1 cellular context compared by ENCODE assay signal in the genomic region with DNA sequence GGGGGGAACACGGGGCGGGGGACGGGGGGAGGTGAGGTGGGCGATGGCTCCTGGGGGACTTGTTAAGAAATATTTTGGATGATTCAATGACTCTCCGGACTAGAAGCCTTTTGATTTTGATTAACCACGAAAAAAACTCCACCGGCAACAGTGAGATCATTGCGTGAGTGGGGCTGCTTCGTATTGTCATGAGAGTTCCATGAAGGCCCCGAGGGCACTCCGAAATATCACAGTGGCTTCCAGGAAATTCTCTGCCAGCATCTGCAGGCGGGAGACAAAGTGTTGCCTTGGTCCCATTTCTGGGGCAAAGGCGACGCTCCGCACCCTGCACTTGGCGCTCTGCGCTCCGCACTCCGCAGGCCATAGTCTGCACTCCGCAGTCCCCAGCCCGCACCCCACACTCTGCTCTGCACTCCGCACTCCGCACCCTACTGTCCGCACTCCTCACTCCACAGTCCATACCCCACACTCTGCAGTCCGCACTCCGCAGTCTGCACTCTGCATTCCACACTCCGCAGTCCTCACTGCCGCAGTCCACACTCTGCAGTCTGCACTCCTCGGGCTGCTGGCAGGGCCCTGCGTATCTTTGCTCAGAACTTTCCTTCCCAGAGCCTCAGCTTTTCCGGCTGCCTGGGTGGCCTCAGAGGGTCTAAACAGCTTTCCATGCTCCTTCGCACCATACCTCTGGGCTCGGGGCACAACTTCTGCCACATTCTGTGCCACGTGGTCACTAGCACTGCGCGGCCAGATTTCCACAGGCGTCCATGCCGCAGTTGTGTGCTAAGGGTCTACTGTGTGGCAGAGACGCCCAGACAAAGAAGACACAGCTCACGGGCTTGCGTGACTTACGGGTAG.
TF ChIP-seq lines count a peak whose summit lies in the region.

No MANE protein-coding gene starts in this region.

TF ChIP-seq in A549, 52 proteins besides CTCF, POLR2A, EP300 and RAD21 (continued from another document):
- TF ChIP-seq, protein P1, sequence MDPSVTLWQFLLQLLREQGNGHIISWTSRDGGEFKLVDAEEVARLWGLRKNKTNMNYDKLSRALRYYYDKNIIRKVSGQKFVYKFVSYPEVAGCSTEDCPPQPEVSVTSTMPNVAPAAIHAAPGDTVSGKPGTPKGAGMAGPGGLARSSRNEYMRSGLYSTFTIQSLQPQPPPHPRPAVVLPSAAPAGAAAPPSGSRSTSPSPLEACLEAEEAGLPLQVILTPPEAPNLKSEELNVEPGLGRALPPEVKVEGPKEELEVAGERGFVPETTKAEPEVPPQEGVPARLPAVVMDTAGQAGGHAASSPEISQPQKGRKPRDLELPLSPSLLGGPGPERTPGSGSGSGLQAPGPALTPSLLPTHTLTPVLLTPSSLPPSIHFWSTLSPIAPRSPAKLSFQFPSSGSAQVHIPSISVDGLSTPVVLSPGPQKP (IDR thresholded peaks at IDR 0.05; ENCODE audit: low read depth, low read length): no peak
TF ChIP-seq in A549: peak in this region for 1.
